8 cellular contexts compared by ENCODE assay signal in genomic region chr13:24618219-24618955, GRCh38.
DNase-seq lines count a peak whose midpoint lies in the region; ATAC-seq, FAIRE-seq and TF ChIP-seq lines count a peak whose summit lies in the region.

No MANE protein-coding gene starts in this region.

- H3K4me3 ChIP-seq in Peyer's patch = no peak overlapping the region

- peak overlapping the region; percentile 92 for H3K27ac Mint-ChIP-seq in activated naive CD4-positive, alpha-beta T cell treated with anti-CD3 and anti-CD28 coated beads, Interleukin-2, amount 50 U/mL, for 24 hours

- TF ChIP-seq POLR2A in GM12891 (IDR thresholded peaks at IDR 0.05; ENCODE audit: low read depth, low read length) (no peak), Peyer's patch (IDR thresholded peaks at IDR 0.05) (no peak)

- H3K9me3 ChIP-seq in Peyer's patch = no peaks in the 10 kb centered on the region

- H3K27ac ChIP-seq in Peyer's patch = peak overlapping the region in 3 of 4 donors; percentile 21 to 63 (median 33)

- no peak for TF ChIP-seq CTCF in Peyer's patch (IDR thresholded peaks at IDR 0.05)

- H3K27me3 ChIP-seq in Peyer's patch = no peaks in the 10 kb centered on the region

- H3K36me3 ChIP-seq in Peyer's patch = no peaks in the 10 kb centered on the region

- peak; percentile 71 for FAIRE-seq in GM12891 (lab: Jason Lieb, UNC)

- no peak overlapping the region for H3K4me3 Mint-ChIP-seq in activated naive CD4-positive, alpha-beta T cell treated with anti-CD3 and anti-CD28 coated beads, Interleukin-2, amount 50 U/mL, for 24 hours

- H3K9me3 Mint-ChIP-seq in activated naive CD4-positive, alpha-beta T cell treated with anti-CD3 and anti-CD28 coated beads, Interleukin-2, amount 50 U/mL, for 24 hours = no peaks in the 10 kb centered on the region

- H3K4me1 ChIP-seq in Peyer's patch = peaks cover 0 to 8% (median 0%) of the 10 kb centered on the region in 4 donors

- H3K36me3 Mint-ChIP-seq in activated naive CD4-positive, alpha-beta T cell treated with anti-CD3 and anti-CD28 coated beads, Interleukin-2, amount 50 U/mL, for 24 hours = no peaks in the 10 kb centered on the region

- DNase-seq in GM12891 (ENCODE audit: insufficient read length, low spot score) = no peak
- DNase-seq in Peyer's patch = peak in 2 of 3 donors; percentile 81 to 88
- DNase-seq in stimulated activated CD4-positive, alpha-beta T cell treated with anti-CD3 and anti-CD28 coated beads, TNF-alpha, amount 100 ng/mL, for 48 hours (ENCODE audit: low read depth in 3 of 3) = peak; percentile 30 to 50 (median 43)
- no peak for DNase-seq in NCI-H748 treated with DMSO at 0.1 percent for 48 hours (lab: John Stamatoyannopoulos, UW)
- DNase-seq in NCI-H446 treated with DMSO at 0.1 percent for 48 hours (lab: John Stamatoyannopoulos, UW) = no peak
- DNase-seq in GOT3 (lab: John Stamatoyannopoulos, UW) = no peak

- H3K4me1 Mint-ChIP-seq in activated naive CD4-positive, alpha-beta T cell treated with anti-CD3 and anti-CD28 coated beads, Interleukin-2, amount 50 U/mL, for 24 hours = peaks cover 29% of the 10 kb centered on the region

- no peaks in the 10 kb centered on the region for H3K27me3 Mint-ChIP-seq in activated naive CD4-positive, alpha-beta T cell treated with anti-CD3 and anti-CD28 coated beads, Interleukin-2, amount 50 U/mL, for 24 hours

- ATAC-seq in HG02763 (IDR thresholded peaks at IDR 0.05; ENCODE audit: unreplicated experiment) = peak; percentile 83

TF ChIP-seq in GM12891, 5 proteins besides CTCF, POLR2A, EP300 and RAD21:
- TF ChIP-seq POLR2AphosphoS5 (IDR thresholded peaks at IDR 0.05; ENCODE audit: low read depth, low read length) (no peak), PAX5 (IDR thresholded peaks at IDR 0.05; ENCODE audit: insufficient read depth, low read length, severe bottlenecking) (no peak), POU2F2 (IDR thresholded peaks at IDR 0.05; ENCODE audit: low read depth, low read length) (no peak), TAF1 (IDR thresholded peaks at IDR 0.05; ENCODE audit: low read depth, low read length) (no peak), SPI1 (IDR thresholded peaks at IDR 0.05; ENCODE audit: low read depth, low read length) (no peak)

Comparison
In these comparisons a context has a peak if more than half of its experiments do, and no peak if none do; other contexts are left out.
1. DNase-seq: peak in Peyer's patch (2 of 3) and stimulated activated CD4-positive, alpha-beta T cell treated with anti-CD3 and anti-CD28 coated beads, TNF-alpha, amount 100 ng/mL, for 48 hours (3 of 3); none in GM12891 (single experiment), NCI-H748 treated with DMSO at 0.1 percent for 48 hours (single experiment), NCI-H446 treated with DMSO at 0.1 percent for 48 hours (single experiment) and GOT3 (single experiment).